2 cellular contexts compared by ENCODE assay signal in the genomic region with DNA sequence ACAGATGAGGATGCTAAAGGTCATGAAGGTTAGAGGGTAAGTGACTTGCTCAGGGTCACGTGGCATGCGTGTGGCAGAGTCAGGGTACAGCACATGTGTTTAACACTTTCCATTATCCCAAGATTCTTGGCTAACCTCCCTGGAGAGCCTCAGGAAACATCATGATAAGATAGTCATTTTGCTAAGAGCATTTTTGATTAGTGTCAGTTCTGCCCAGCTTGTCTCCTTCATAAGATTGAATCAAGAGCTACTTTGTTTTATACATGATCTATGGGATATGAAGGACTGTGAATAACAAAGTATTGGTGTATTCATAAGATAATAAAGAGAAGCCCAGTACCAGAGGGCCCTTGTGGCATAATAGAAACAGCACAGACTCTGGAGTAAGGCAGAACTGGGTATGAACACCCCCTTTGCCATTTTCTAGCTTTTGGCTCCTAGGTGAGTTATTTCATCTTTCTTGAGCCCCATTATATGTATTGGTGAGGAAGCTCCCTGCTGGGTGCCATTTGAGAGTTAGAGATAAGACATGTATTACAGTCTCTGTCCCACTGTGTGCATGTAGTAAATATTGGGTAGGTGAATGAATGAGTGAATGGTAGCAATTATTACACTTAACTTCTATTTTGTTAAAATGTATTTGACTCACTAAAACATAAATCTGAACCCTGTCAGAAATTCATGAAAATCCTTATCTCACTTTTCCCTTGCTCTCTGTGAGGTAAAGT.
A peak's percentile ranks its signal among the peaks of the same experiment; 100 is the strongest.
TF ChIP-seq lines count a peak whose summit lies in the region.

No MANE protein-coding gene starts in this region.

TF ChIP-seq in IMR-90, 13 proteins besides CTCF, POLR2A, EP300 and RAD21 (continued from another document):
- TF ChIP-seq FOS (IDR thresholded peaks at IDR 0.05; ENCODE audit: low read depth, low read length), result no peak
- TF ChIP-seq NFE2L2 (IDR thresholded peaks at IDR 0.05; ENCODE audit: low read depth, low read length), result no peak
- no peak for TF ChIP-seq SMC3 (IDR thresholded peaks at IDR 0.05; ENCODE audit: low read depth, low read length)
- TF ChIP-seq RCOR1 (IDR thresholded peaks at IDR 0.05; ENCODE audit: insufficient replicate concordance, low read length), result no peak
- no peak for TF ChIP-seq CHD1 (IDR thresholded peaks at IDR 0.05; ENCODE audit: low read depth, low read length)
- TF ChIP-seq, protein P1, sequence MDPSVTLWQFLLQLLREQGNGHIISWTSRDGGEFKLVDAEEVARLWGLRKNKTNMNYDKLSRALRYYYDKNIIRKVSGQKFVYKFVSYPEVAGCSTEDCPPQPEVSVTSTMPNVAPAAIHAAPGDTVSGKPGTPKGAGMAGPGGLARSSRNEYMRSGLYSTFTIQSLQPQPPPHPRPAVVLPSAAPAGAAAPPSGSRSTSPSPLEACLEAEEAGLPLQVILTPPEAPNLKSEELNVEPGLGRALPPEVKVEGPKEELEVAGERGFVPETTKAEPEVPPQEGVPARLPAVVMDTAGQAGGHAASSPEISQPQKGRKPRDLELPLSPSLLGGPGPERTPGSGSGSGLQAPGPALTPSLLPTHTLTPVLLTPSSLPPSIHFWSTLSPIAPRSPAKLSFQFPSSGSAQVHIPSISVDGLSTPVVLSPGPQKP (IDR thresholded peaks at IDR 0.05; ENCODE audit: borderline replicate concordance, low read depth, low read length), result no peak
- TF ChIP-seq MXI1 (IDR thresholded peaks at IDR 0.05; ENCODE audit: borderline replicate concordance, low read depth, low read length), result no peak
- TF ChIP-seq MAFK (IDR thresholded peaks at IDR 0.05; ENCODE audit: low read depth, low read length), result no peak
- no peak for TF ChIP-seq BHLHE40 (IDR thresholded peaks at IDR 0.05; ENCODE audit: low read depth, low read length)
- no peak for TF ChIP-seq MAZ (IDR thresholded peaks at IDR 0.05; ENCODE audit: borderline replicate concordance, low read depth, low read length)
TF ChIP-seq in IMR-90: peak in this region for 0.

TF ChIP-seq in SK-N-SH treated with all-trans-retinoic acid at 6 μM for 48 hours, 23 proteins besides CTCF, POLR2A, EP300 and RAD21 (continued from another document):
- TF ChIP-seq, protein P2, sequence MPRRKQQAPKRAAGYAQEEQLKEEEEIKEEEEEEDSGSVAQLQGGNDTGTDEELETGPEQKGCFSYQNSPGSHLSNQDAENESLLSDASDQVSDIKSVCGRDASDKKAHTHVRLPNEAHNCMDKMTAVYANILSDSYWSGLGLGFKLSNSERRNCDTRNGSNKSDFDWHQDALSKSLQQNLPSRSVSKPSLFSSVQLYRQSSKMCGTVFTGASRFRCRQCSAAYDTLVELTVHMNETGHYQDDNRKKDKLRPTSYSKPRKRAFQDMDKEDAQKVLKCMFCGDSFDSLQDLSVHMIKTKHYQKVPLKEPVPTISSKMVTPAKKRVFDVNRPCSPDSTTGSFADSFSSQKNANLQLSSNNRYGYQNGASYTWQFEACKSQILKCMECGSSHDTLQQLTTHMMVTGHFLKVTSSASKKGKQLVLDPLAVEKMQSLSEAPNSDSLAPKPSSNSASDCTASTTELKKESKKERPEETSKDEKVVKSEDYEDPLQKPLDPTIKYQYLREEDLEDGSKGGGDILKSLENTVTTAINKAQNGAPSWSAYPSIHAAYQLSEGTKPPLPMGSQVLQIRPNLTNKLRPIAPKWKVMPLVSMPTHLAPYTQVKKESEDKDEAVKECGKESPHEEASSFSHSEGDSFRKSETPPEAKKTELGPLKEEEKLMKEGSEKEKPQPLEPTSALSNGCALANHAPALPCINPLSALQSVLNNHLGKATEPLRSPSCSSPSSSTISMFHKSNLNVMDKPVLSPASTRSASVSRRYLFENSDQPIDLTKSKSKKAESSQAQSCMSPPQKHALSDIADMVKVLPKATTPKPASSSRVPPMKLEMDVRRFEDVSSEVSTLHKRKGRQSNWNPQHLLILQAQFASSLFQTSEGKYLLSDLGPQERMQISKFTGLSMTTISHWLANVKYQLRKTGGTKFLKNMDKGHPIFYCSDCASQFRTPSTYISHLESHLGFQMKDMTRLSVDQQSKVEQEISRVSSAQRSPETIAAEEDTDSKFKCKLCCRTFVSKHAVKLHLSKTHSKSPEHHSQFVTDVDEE (CRISPR knock-in tag; IDR thresholded peaks at IDR 0.05), result no peak
- TF ChIP-seq ESRRG (CRISPR knock-in tag; IDR thresholded peaks at IDR 0.05), result 0 out of 2 replicates have a peak, but pooled peaks have one; percentile 30
- TF ChIP-seq TCF4 (CRISPR knock-in tag; IDR thresholded peaks at IDR 0.05; ENCODE audit: borderline replicate concordance), result peak; percentile 50
- peak; percentile 92 for TF ChIP-seq ISL1 (CRISPR knock-in tag; IDR thresholded peaks at IDR 0.05)
